In the genomic region with DNA sequence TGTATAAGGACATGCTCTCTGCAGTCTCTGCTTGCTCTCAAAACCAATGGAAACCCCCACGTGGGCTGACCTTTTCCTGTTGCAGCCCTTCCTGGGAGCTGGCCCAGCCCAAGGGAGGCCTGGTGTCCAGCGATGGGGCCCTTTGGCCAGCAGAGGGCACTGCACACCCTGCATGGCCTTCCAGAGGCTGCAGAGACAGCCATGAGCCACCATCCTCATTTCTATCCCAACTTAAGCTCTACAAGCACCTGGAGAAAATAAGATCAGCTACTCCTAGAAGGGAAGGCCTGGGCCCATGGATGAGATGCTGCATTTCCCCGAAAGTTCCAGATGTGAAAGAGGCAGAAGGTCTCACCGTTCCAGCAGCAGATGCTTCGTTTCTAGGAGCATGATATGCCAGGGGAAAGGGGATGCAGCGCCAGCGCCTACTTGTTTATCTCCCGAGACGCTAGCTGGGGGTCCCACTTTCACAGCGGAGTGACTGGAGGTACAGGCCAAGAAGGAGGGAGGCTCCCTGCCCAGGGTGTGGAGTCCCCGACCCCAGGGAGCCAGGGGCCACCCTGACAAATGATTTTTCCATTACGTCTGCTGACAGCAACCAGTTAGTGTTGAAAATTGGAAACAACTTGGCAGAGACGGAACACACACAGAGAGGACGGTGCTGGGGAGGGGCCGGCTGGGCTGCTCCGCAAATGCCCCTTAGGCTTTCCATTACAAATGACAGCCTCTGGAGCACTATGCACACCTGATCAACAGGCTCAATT, we compare ENCODE assay signal across 8 cellular contexts.
DNase-seq lines count a peak whose midpoint lies in the region; ATAC-seq, FAIRE-seq and TF ChIP-seq lines count a peak whose summit lies in the region.

No MANE protein-coding gene starts in this region.

- in situ Hi-C loops in K562 (cut with MboI) = loop anchor here (5.0 to 25.0 kb wide), 5 partner anchors 106 to 786 kb away; a partner anchor contains a TSS

- peak; percentile 91 for FAIRE-seq in K562 (lab: Jason Lieb, UNC)

- H3K4me3 ChIP-seq in K562 = no peak overlapping the region

- ATAC-seq in K562 = peak; percentile 88

- TF ChIP-seq POLR2A in K562 (conservative IDR thresholded peaks at IDR 0.05) = no peak

- peaks cover 89% of the 10 kb centered on the region for H3K79me2 ChIP-seq in K562 (ENCODE audit: control insufficient read depth, insufficient read depth, low read length)

- peaks cover 18% of the 10 kb centered on the region; the same call in 2 of the 3 replicates for H3K36me3 ChIP-seq in K562 (ENCODE audit: control insufficient read depth, insufficient read depth, low read length)

- POLR2A ChIA-PET in HEK293T (lab: Yijun Ruan, JAX) = interaction anchor here (0.6 kb wide), 1 partner anchor 134 kb away, joined by 3 read pairs; no protein-coding TSS in a partner anchor
- POLR2A ChIA-PET in K562 (lab: Yijun Ruan, JAX) = interaction anchor here (1.0 to 1.7 kb wide), 2 partner anchors 73 to 131 kb away, joined by 3 to 10 read pairs; no protein-coding TSS in a partner anchor

- no peaks in the 10 kb centered on the region for H3K9me3 ChIP-seq in K562 (replicated peaks; ENCODE audit: control insufficient read depth, insufficient read depth, low read depth, low read length)

- 0 out of 4 replicates have a peak overlapping the region, but pooled peaks of 1 of the 2 experiments have one; percentile 4 for H3K9ac ChIP-seq in K562 (ENCODE audit: insufficient read depth in 1 of 2, low read depth in 2 of 2, low read length in 2 of 2)

- peaks cover 22% of the 10 kb centered on the region for H4K20me1 ChIP-seq in K562 (replicated peaks; ENCODE audit: control insufficient read depth, insufficient read depth, low read length)

- peak; percentile 73 to 86 for TF ChIP-seq RAD21 in K562 (CRISPR knock-in tag; conservative IDR thresholded peaks at IDR 0.05 in 1 of 2, IDR thresholded peaks at IDR 0.05 in 1 of 2)

- 46% methylated on average over 7 of the region's 16 CpGs for WGBS in K562 (ENCODE audit: insufficient coverage, low coverage, missing lambda C conversion rate)

- BruUV-seq in K562 (replicated peaks; lab: Mats Ljungman, UMichigan) = no TSS peak

- no peaks in the 10 kb centered on the region for H3K27me3 ChIP-seq in K562 (ENCODE audit: control insufficient read depth in 2 of 2, insufficient read depth in 2 of 2, low read length in 2 of 2)

- peaks cover 3% of the 10 kb centered on the region for H3K9me1 ChIP-seq in K562 (ENCODE audit: control insufficient read depth, insufficient read depth, low read length)

- CTCF ChIA-PET in HEK293T (lab: Yijun Ruan, JAX) = interaction anchor here (0.6 to 2.1 kb wide), 16 partner anchors 8 to 659 kb away, joined by 3 to 22 read pairs (median 4); no protein-coding TSS in a partner anchor
- CTCF ChIA-PET in K562 (lab: Yijun Ruan, JAX; ENCODE audit: low intra/inter-chr PET ratio) = no interaction called here

- H3K4me2 ChIP-seq in K562 (ENCODE audit: insufficient read depth, low read length) = peak overlapping the region; percentile 3; the same call in 1 of the 2 replicates

- no peak for TF ChIP-seq EP300 in K562 (IDR thresholded peaks at IDR 0.05; ENCODE audit: low read length)

- intact Hi-C loops in K562 (cut with micrococcal nuclease) = loop anchor here (10.0 kb wide), 3 partner anchors 253 to 577 kb away; a partner anchor contains a TSS

- H3K27ac ChIP-seq in K562 (ENCODE audit: extremely low read depth, low read depth, low read length) = peak overlapping the region; percentile 20; the same call in 1 of the 3 replicates

- DNase-seq in DMS79 treated with DMSO at 0.1 percent for 48 hours (lab: John Stamatoyannopoulos, UW) (peak; percentile 11), DMS79 (lab: John Stamatoyannopoulos, UW) (no peak), HEK293T (ENCODE audit: extremely low spot score) (peak; percentile 92), MV-4-11 (lab: John Stamatoyannopoulos, UW) (peak; percentile 61), T1000 (lab: John Stamatoyannopoulos, UW) (peak; percentile 77), K562 (ENCODE audit: extremely low read depth in 1 of 4, low spot score in 3 of 4) (peak; percentile 78 to 90 (median 82)), iPS-NIHi11 (ENCODE audit: low spot score) (peak; percentile 95)
- DNase-seq in stimulated activated CD4-positive, alpha-beta T cell treated with anti-CD3 and anti-CD28 coated beads, Interleukin-12 subunit alpha, Interleukin-12 subunit beta, amount 100 ng/mL, for 4 hours = peak; percentile 56

- H3K4me1 ChIP-seq in K562 (replicated peaks in 1 of 2; ENCODE audit: control insufficient read depth in 2 of 2, insufficient read depth in 2 of 2, low read length in 2 of 2) = peaks cover 41 to 60% of the 10 kb centered on the region in 2 experiments; a peak in 4 of 5 replicates

- TF ChIP-seq CTCF in K562 (IDR thresholded peaks at IDR 0.05 in 2 of 3, conservative IDR thresholded peaks at IDR 0.05 in 1 of 3; ENCODE audit: insufficient read depth in 2 of 3, low read depth in 1 of 3, low read length in 3 of 3) = peak; percentile 86 to 93 (median 91)

- no peak overlapping the region for H2AFZ ChIP-seq in K562 (ENCODE audit: low read depth, low read length)

TF ChIP-seq in HEK293T, 16 proteins besides CTCF, POLR2A, EP300 and RAD21:
- no peak for TF ChIP-seq TARDBP (IDR thresholded peaks at IDR 0.05)
- TF ChIP-seq BHLHE40 (IDR thresholded peaks at IDR 0.05; ENCODE audit: borderline replicate concordance) = no peak
- TF ChIP-seq, protein P1, sequence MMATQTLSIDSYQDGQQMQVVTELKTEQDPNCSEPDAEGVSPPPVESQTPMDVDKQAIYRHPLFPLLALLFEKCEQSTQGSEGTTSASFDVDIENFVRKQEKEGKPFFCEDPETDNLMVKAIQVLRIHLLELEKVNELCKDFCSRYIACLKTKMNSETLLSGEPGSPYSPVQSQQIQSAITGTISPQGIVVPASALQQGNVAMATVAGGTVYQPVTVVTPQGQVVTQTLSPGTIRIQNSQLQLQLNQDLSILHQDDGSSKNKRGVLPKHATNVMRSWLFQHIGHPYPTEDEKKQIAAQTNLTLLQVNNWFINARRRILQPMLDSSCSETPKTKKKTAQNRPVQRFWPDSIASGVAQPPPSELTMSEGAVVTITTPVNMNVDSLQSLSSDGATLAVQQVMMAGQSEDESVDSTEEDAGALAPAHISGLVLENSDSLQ (IDR thresholded peaks at IDR 0.05) = no peak
- TF ChIP-seq FOXM1 (IDR thresholded peaks at IDR 0.05; ENCODE audit: borderline replicate concordance) = no peak
- no peak for TF ChIP-seq SUZ12 (IDR thresholded peaks at IDR 0.05)
- TF ChIP-seq CTBP1 (IDR thresholded peaks at IDR 0.05; ENCODE audit: borderline replicate concordance) = no peak
- TF ChIP-seq ARNT (IDR thresholded peaks at IDR 0.05) = no peak
- TF ChIP-seq SP1 (IDR thresholded peaks at IDR 0.05) = no peak
- no peak for TF ChIP-seq L3MBTL2 (conservative IDR thresholded peaks at IDR 0.05)
- no peak for TF ChIP-seq NFRKB (IDR thresholded peaks at IDR 0.05)
- TF ChIP-seq ZNF384 (IDR thresholded peaks at IDR 0.05) = no peak
- TF ChIP-seq LEF1 (IDR thresholded peaks at IDR 0.05; ENCODE audit: borderline replicate concordance) = no peak
- no peak for TF ChIP-seq FOXA1 (IDR thresholded peaks at IDR 0.05)
- TF ChIP-seq HDGF (IDR thresholded peaks at IDR 0.05; ENCODE audit: borderline replicate concordance) = no peak
- no peak for TF ChIP-seq FOXK2 (IDR thresholded peaks at IDR 0.05)
- no peak for TF ChIP-seq ELF4 (IDR thresholded peaks at IDR 0.05)

TF ChIP-seq in K562, 482 proteins besides CTCF, POLR2A, EP300 and RAD21 (continues in another document):
- TF ChIP-seq, protein P2, sequence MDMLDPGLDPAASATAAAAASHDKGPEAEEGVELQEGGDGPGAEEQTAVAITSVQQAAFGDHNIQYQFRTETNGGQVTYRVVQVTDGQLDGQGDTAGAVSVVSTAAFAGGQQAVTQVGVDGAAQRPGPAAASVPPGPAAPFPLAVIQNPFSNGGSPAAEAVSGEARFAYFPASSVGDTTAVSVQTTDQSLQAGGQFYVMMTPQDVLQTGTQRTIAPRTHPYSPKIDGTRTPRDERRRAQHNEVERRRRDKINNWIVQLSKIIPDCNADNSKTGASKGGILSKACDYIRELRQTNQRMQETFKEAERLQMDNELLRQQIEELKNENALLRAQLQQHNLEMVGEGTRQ (CRISPR knock-in tag; IDR thresholded peaks at IDR 0.05) = peak; percentile 56; the same call in 1 of the 2 replicates
- TF ChIP-seq, protein P3, sequence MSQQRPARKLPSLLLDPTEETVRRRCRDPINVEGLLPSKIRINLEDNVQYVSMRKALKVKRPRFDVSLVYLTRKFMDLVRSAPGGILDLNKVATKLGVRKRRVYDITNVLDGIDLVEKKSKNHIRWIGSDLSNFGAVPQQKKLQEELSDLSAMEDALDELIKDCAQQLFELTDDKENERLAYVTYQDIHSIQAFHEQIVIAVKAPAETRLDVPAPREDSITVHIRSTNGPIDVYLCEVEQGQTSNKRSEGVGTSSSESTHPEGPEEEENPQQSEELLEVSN (IDR thresholded peaks at IDR 0.05; ENCODE audit: borderline replicate concordance in 1 of 2, extremely low read depth in 1 of 2, insufficient read depth in 1 of 2, insufficient read length in 1 of 2, low read depth in 1 of 2, low read length in 1 of 2, poor library complexity in 1 of 2, severe bottlenecking in 1 of 2) = peak in 1 of 2 experiments; percentile 26
- TF ChIP-seq KLF1 (tag; IDR thresholded peaks at IDR 0.05) (no peak), RAD51 (IDR thresholded peaks at IDR 0.05; ENCODE audit: borderline replicate concordance, low read depth) (peak; percentile 56; the same call in 1 of the 2 replicates), HNRNPK (IDR thresholded peaks at IDR 0.05; ENCODE audit: low read depth, low read length, poor library complexity, severe bottlenecking) (no peak), ZFX (CRISPR knock-in tag; IDR thresholded peaks at IDR 0.05) (peak; percentile 47; the same call in 1 of the 2 replicates), ZNF23 (CRISPR knock-in tag; IDR thresholded peaks at IDR 0.05) (no peak)
- TF ChIP-seq, protein P4, sequence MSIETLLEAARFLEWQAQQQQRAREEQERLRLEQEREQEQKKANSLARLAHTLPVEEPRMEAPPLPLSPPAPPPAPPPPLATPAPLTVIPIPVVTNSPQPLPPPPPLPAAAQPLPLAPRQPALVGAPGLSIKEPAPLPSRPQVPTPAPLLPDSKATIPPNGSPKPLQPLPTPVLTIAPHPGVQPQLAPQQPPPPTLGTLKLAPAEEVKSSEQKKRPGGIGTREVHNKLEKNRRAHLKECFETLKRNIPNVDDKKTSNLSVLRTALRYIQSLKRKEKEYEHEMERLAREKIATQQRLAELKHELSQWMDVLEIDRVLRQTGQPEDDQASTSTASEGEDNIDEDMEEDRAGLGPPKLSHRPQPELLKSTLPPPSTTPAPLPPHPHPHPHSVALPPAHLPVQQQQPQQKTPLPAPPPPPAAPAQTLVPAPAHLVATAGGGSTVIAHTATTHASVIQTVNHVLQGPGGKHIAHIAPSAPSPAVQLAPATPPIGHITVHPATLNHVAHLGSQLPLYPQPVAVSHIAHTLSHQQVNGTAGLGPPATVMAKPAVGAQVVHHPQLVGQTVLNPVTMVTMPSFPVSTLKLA (conservative IDR thresholded peaks at IDR 0.05) = peak; percentile 44 to 56; a peak in 3 of 4 replicates
